18 cellular contexts compared by ENCODE assay signal in genomic region chr14:85917631-85918030, GRCh38.
"Had no signal": no experiment of that assay in that cellular context is flagged by ENCODE, and none has a peak within 500 bp of the region (broad histone marks: within the 10 kb centered on the region; RNA-seq: fewer than 3 reads in every experiment).

No MANE protein-coding gene starts in this region.

- DNase-seq: activated CD4-positive, alpha-beta T cell treated with anti-CD3 and anti-CD28 coated beads for 4 hours; activated CD8-positive, alpha-beta T cell treated with anti-CD3 and anti-CD28 coated beads for 36 hours; activated naive CD4-positive, alpha-beta T cell treated with Interleukin-2 at 50 U/mL for 16 hours; activated naive CD8-positive, alpha-beta T cell treated with anti-CD3 and anti-CD28 coated beads, Interleukin-2, amount 10 ng/mL, durations not matched to agents 7 days and 5 days; activated T-cell treated with anti-CD3 and anti-CD28 coated beads, Interleukin-2, amount 50 U/mL, for 24 hours; central memory CD4-positive, alpha-beta T cell; endodermal cell; foreskin fibroblast; glutamatergic neuron; lower lobe of right lung; occipital lobe; stimulated activated CD4-positive, alpha-beta T cell treated with anti-CD3 and anti-CD28 coated beads, Interleukin-12 subunit alpha, Interleukin-12 subunit beta, amount 100 ng/mL, for 4 hours; stimulated activated CD4-positive, alpha-beta T cell treated with anti-CD3 and anti-CD28 coated beads, Interleukin-2, amount 100 ng/mL, for 24 hours; stimulated activated naive CD4-positive, alpha-beta T cell treated with Interleukin-2 at 50 U/mL for 16 hours; T-helper 2 cell; trophoblast cell had no signal

- ATAC-seq: activated CD8-positive, alpha-beta T cell treated with anti-CD3 and anti-CD28 coated beads for 36 hours; lower lobe of right lung had no signal

- H3K27ac ChIP-seq: epithelial cell of prostate, lower lobe of right lung, right atrium auricular region had no signal
